In the genomic region with DNA sequence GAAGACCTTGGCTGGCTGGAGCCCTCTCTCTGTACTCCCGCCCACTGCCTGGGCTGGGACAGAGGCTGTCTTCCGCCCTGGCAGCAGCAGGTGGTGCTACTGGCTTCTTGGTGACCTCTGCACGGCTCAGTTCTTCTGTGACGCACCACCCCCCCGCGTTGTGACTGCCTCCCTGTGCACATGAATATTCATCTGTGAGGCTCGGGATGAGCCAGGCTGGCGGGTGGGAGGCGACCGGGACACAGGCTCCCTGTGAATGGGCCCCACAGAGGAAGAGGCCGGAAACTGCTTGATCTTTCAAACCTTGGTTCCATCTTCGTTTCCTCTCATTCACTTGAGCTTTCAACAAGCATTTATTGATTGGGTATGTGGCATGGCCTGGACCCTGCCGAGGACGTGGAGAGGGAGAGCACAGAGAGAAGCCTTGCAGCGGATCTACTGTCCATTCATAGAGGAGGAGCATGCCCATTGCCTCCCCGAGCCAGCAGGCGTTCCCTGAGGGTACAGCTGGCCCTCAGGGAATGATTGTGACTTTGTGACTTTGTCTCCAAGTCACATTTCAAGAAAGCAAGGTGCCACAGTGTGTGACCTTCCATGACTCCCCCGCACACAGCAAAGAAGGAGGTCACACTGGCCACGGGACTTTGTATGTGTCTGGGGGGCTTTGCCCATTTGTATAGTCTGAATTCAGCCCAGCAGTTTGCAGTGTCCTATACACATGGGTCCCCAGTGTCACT, we compare ENCODE assay signal across 9 cellular contexts. TPM values are rescaled to one million over a fixed set of nuclear protein-coding genes. Genes with fewer than 3 reads are reported as not detected.
DNase-seq lines count a peak whose midpoint lies in the region; ATAC-seq, FAIRE-seq and TF ChIP-seq lines count a peak whose summit lies in the region.
"Had no signal": no experiment of that assay in that cellular context is flagged by ENCODE, and none has a peak within 500 bp of the region (broad histone marks: within the 10 kb centered on the region; RNA-seq: fewer than 3 reads in every experiment).

No MANE protein-coding gene starts in this region.

- H3K56ac ChIP-seq in H1 (replicated peaks; ENCODE audit: insufficient read length, low read depth, low read length): no peak overlapping the region

- no peak; a peak in 1 of 3 replicates for TF ChIP-seq EP300 in H1 (IDR thresholded peaks at IDR 0.05; ENCODE audit: borderline replicate concordance in 1 of 2, low read depth in 2 of 2, low read length in 2 of 2)

- no peaks in the 10 kb centered on the region for H3K9me3 ChIP-seq in H1 (ENCODE audit: insufficient read depth in 2 of 2, low read depth in 1 of 2, low read length in 1 of 2)

- no peak overlapping the region for H4K8ac ChIP-seq in H1 (ENCODE audit: extremely low read depth, insufficient read depth, low read length)

- H3K14ac ChIP-seq in H1 (ENCODE audit: insufficient read length): no peak overlapping the region

- no peak overlapping the region for H2BK120ac ChIP-seq in H1 (replicated peaks; ENCODE audit: low read depth, low read length)

- 47% methylated on average over 19 of the region's 19 CpGs; no CpG with 5 or more reads in 1 of the 2 experiments for WGBS in H1 (ENCODE audit: extremely low coverage in 1 of 2, insufficient coverage in 1 of 2, insufficient read length in 1 of 2, insufficient replicate concordance in 2 of 2, low coverage in 1 of 2, low lambda C conversion rate in 2 of 2, missing lambda C conversion rate in 1 of 2), 2 experiments

- POLR2A ChIA-PET in H1 (lab: Charles Lee; ENCODE audit: partially characterized antibody): interaction anchor here (0.6 to 1.9 kb wide), 4 partner anchors 9 to 51 kb away, joined by 3 to 5 read pairs (median 4); no protein-coding TSS in a partner anchor

- peak overlapping the region; percentile 35; the same call in 1 of the 2 replicates for H2BK12ac ChIP-seq in H1 (ENCODE audit: low read depth, low read length)

- CTCF ChIA-PET in H1 (lab: Charles Lee; ENCODE audit: partially characterized antibody): interaction anchor here (1.4 to 2.4 kb wide), 4 partner anchors 10 to 20 kb away, joined by 3 to 7 read pairs (median 3); no protein-coding TSS in a partner anchor

- 0 out of 2 replicates have a peak overlapping the region, but pooled peaks have one; percentile 15 for H2BK20ac ChIP-seq in H1 (ENCODE audit: low read length)

- H4K20me1 ChIP-seq in H1 (replicated peaks in 1 of 2; ENCODE audit: control insufficient read depth in 1 of 2, insufficient read depth in 2 of 2, low read length in 2 of 2): peaks cover 0 to 7% of the 10 kb centered on the region in 2 experiments

- ATAC-seq in GM19395 (IDR thresholded peaks at IDR 0.05; ENCODE audit: unreplicated experiment) (peak; percentile 87), HG03039 (IDR thresholded peaks at IDR 0.05; ENCODE audit: unreplicated experiment) (no peak), GM21786 (IDR thresholded peaks at IDR 0.05; ENCODE audit: unreplicated experiment) (no peak)

- H3K9ac ChIP-seq in H1 (replicated peaks in 1 of 4; ENCODE audit: extremely low read depth in 1 of 4, low read depth in 3 of 4, low read length in 3 of 4): no peak overlapping the region

- TF ChIP-seq POLR2A in H1 (IDR thresholded peaks at IDR 0.05; ENCODE audit: control extremely low read depth in 1 of 2, low read depth in 2 of 2, low read length in 2 of 2): no peak

- H3K18ac ChIP-seq in H1 (ENCODE audit: extremely low read depth, low read length): no peak overlapping the region

- H3K4me1 ChIP-seq in H1 (replicated peaks in 1 of 4; ENCODE audit: control insufficient read depth in 3 of 4, insufficient read depth in 4 of 4, low read length in 3 of 4): peaks cover 0 to 19% (median 11%) of the 10 kb centered on the region in 4 experiments

- no peak overlapping the region for H4K5ac ChIP-seq in H1 (ENCODE audit: insufficient read length, low read depth, low read length)

- no peak overlapping the region for H3K27ac ChIP-seq in H1 (ENCODE audit: low read depth, low read length)
- H3K27ac ChIP-seq: VCaP had no signal

- H3K4me2 ChIP-seq in H1 (ENCODE audit: insufficient read depth in 1 of 2, low read depth in 2 of 2, low read length in 2 of 2): peak overlapping the region in 1 of 2 experiments; percentile 37; a peak in 2 of 4 replicates

- TF ChIP-seq CTCF in H1 (IDR thresholded peaks at IDR 0.05; ENCODE audit: control extremely low read depth in 1 of 3, insufficient read depth in 1 of 3, low read depth in 1 of 3, low read length in 3 of 3): peak; percentile 34 to 56 (median 49)

- H2BK5ac ChIP-seq in H1 (ENCODE audit: low read depth, low read length): peak overlapping the region; percentile 25; the same call in 1 of the 2 replicates

- H3K4me3 ChIP-seq in H1 (ENCODE audit: extremely low read depth in 1 of 4, insufficient read depth in 2 of 4, low read depth in 3 of 4, low read length in 4 of 4): no peak overlapping the region

- FAIRE-seq in H1 (lab: Jason Lieb, UNC): peak; percentile 86

- H3K79me1 ChIP-seq in H1 (ENCODE audit: low read depth, low read length): peaks cover 9% of the 10 kb centered on the region

- no peak overlapping the region for H2BK15ac ChIP-seq in H1 (ENCODE audit: low read length)

- no peak overlapping the region for H3K4ac ChIP-seq in H1 (replicated peaks; ENCODE audit: insufficient read length, low read depth, low read length)

- no peak overlapping the region for H3K23ac ChIP-seq in H1 (ENCODE audit: insufficient read length)

- H2AK5ac ChIP-seq in H1 (ENCODE audit: low read depth, low read length): no peak overlapping the region

- no peaks in the 10 kb centered on the region for H3K23me2 ChIP-seq in H1 (ENCODE audit: low read depth, low read length)

- H3K79me2 ChIP-seq in H1 (ENCODE audit: control insufficient read depth in 1 of 2, insufficient read depth in 2 of 2, low read length in 2 of 2): no peaks in the 10 kb centered on the region

- no peak overlapping the region for H2AFZ ChIP-seq in H1 (ENCODE audit: low read length)

- H3K27me3 ChIP-seq in H1 (replicated peaks in 1 of 4; ENCODE audit: control insufficient read depth in 3 of 4, extremely low read depth in 1 of 4, insufficient read depth in 3 of 4, low read length in 3 of 4): no peaks in the 10 kb centered on the region

- peak; percentile 55 to 67 for TF ChIP-seq RAD21 in H1 (IDR thresholded peaks at IDR 0.05 in 1 of 2, conservative IDR thresholded peaks at IDR 0.05 in 1 of 2; ENCODE audit: low read depth in 2 of 2, low read length in 2 of 2)

- peaks cover 0 to 15% (median 5%) of the 10 kb centered on the region in 4 experiments; a peak in 6 of 8 replicates for H3K36me3 ChIP-seq in H1 (ENCODE audit: control insufficient read depth in 2 of 4, insufficient read depth in 4 of 4, low read length in 3 of 4)

- no peak overlapping the region for H4K91ac ChIP-seq in H1 (replicated peaks; ENCODE audit: insufficient read length, low read length)

- DNase-seq in NCI-H510A (lab: John Stamatoyannopoulos, UW) (peak; percentile 95), H1 (ENCODE audit: low read depth in 1 of 2, low spot score in 2 of 2) (peak; percentile 74 to 80), lung microvascular endothelial cell (ENCODE audit: low read depth in 2 of 2) (peak; percentile 27 to 88), ureter (ENCODE audit: low spot score) (peak; percentile 69), NCI-H226 (no peak)

TF ChIP-seq in H1, 55 proteins besides CTCF, POLR2A, EP300 and RAD21 (continues in another document):
- TF ChIP-seq CTBP2 (IDR thresholded peaks at IDR 0.05; ENCODE audit: borderline replicate concordance, insufficient read depth, insufficient read length, low read length) (no peak), NANOG (IDR thresholded peaks at IDR 0.05; ENCODE audit: insufficient read depth, low read depth, low read length, poor library complexity, severe bottlenecking) (peak; percentile 59), SIX5 (IDR thresholded peaks at IDR 0.05; ENCODE audit: low read depth, low read length) (no peak), POU5F1 (IDR thresholded peaks at IDR 0.05; ENCODE audit: low read depth, low read length) (peak; percentile 78), TBP (IDR thresholded peaks at IDR 0.05; ENCODE audit: low read depth, low read length) (peak; percentile 57), SIN3A (conservative IDR thresholded peaks at IDR 0.05 in 1 of 2, IDR thresholded peaks at IDR 0.05 in 1 of 2; ENCODE audit: low read depth in 1 of 2, low read length in 2 of 2) (peak in 1 of 2 experiments; percentile 86; a peak in 2 of 4 replicates), ASH2L (IDR thresholded peaks at IDR 0.05; ENCODE audit: low read length) (peak; percentile 60), PHF8 (conservative IDR thresholded peaks at IDR 0.05; ENCODE audit: low read depth, low read length) (no peak), JUND (IDR thresholded peaks at IDR 0.05; ENCODE audit: low read length) (no peak; the same call in 1 of the 2 replicates), POLR2AphosphoS5 (IDR thresholded peaks at IDR 0.05; ENCODE audit: low read depth, low read length) (0 out of 2 replicates have a peak, but pooled peaks have one; percentile 1), USF2 (IDR thresholded peaks at IDR 0.05; ENCODE audit: low read length) (peak; percentile 20; the same call in 1 of the 2 replicates)
- TF ChIP-seq, protein P1, sequence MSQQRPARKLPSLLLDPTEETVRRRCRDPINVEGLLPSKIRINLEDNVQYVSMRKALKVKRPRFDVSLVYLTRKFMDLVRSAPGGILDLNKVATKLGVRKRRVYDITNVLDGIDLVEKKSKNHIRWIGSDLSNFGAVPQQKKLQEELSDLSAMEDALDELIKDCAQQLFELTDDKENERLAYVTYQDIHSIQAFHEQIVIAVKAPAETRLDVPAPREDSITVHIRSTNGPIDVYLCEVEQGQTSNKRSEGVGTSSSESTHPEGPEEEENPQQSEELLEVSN (IDR thresholded peaks at IDR 0.05): peak; percentile 49; the same call in 1 of the 2 replicates

RNA-seq across cellular contexts. Expression of gene B9D1, which starts 45.0 kb away (rescaled TPM):
- 24.6 and 25.4 TPM in 2 replicates for total RNA-seq in H1 (2021; fragmentation: NEBNext Ultra II Directional; extraction: Animal tissue kit (Norgen Biotek cat#: 25700))
- polyA plus RNA-seq in H1 (2011; rRNA removed): 65.7 and 74.8 TPM in 2 replicates
- 69.9 TPM for polyA plus RNA-seq in H1 (2011; cell fraction: cytosol; rRNA removed)
- 99.2 TPM for polyA plus RNA-seq in H1 (2011; cell fraction: nucleus; rRNA removed)
- polyA plus RNA-seq in H1 (2012, experiment 1 of 2): 26.4 to 39.5 TPM (median 32.7 TPM) in 4 replicates
- polyA plus RNA-seq in H1 (2012, experiment 2 of 2): 41.1 TPM
- polyA plus RNA-seq in H1 (2013, experiment 1 of 2): 27.1 TPM
- polyA plus RNA-seq in H1 (2013, experiment 2 of 2): 26.2 TPM
- 28.7 and 41.3 TPM in 2 replicates for polyA minus RNA-seq in H1 (2011; rRNA and poly(A)+ RNA removed)
- polyA minus RNA-seq in H1 (2011; cell fraction: cytosol; rRNA and poly(A)+ RNA removed): 35.0 TPM
- 35.7 TPM for polyA minus RNA-seq in H1 (2011; cell fraction: nucleus; rRNA and poly(A)+ RNA removed)
- 8.9 and 15.5 TPM in 2 replicates for total RNA-seq in lung microvascular endothelial cell
- total RNA-seq in ureter: 22.7 TPM
